In genomic region chr3:53478166-53478830, GRCh38 we compare ENCODE assay signal across 1 cellular context.
TF ChIP-seq lines count a peak whose summit lies in the region.

No MANE protein-coding gene starts in this region.

TF ChIP-seq in HepG2, 621 proteins besides CTCF, POLR2A, EP300 and RAD21 (continued from another document and continues in another):
- TF ChIP-seq, protein P1, sequence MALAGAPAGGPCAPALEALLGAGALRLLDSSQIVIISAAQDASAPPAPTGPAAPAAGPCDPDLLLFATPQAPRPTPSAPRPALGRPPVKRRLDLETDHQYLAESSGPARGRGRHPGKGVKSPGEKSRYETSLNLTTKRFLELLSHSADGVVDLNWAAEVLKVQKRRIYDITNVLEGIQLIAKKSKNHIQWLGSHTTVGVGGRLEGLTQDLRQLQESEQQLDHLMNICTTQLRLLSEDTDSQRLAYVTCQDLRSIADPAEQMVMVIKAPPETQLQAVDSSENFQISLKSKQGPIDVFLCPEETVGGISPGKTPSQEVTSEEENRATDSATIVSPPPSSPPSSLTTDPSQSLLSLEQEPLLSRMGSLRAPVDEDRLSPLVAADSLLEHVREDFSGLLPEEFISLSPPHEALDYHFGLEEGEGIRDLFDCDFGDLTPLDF (CRISPR knock-in tag; IDR thresholded peaks at IDR 0.05) = no peak
- TF ChIP-seq TARDBP (CRISPR knock-in tag; IDR thresholded peaks at IDR 0.05) (peak; percentile 69), ZNF230 (CRISPR knock-in tag; IDR thresholded peaks at IDR 0.05) (peak; percentile 82), TBP (CRISPR knock-in tag; IDR thresholded peaks at IDR 0.05) (no peak), RARG (CRISPR knock-in tag; IDR thresholded peaks at IDR 0.05; ENCODE audit: low read depth) (no peak), SALL2 (CRISPR knock-in tag; IDR thresholded peaks at IDR 0.05) (no peak), NR2F1 (CRISPR knock-in tag; IDR thresholded peaks at IDR 0.05) (peak; percentile 48 to 52; a peak in 3 of 4 replicates), MNT (IDR thresholded peaks at IDR 0.05) (no peak), ELF4 (CRISPR knock-in tag; IDR thresholded peaks at IDR 0.05; ENCODE audit: borderline replicate concordance) (no peak), STAT6 (CRISPR knock-in tag; IDR thresholded peaks at IDR 0.05; ENCODE audit: borderline replicate concordance) (no peak), THAP8 (CRISPR knock-in tag; IDR thresholded peaks at IDR 0.05; ENCODE audit: borderline replicate concordance) (no peak), ZNF232 (CRISPR knock-in tag; IDR thresholded peaks at IDR 0.05; ENCODE audit: borderline replicate concordance) (peak; percentile 12; the same call in 1 of the 2 replicates), HDAC1 (CRISPR knock-in tag; IDR thresholded peaks at IDR 0.05) (peak; percentile 64), CBX1 (IDR thresholded peaks at IDR 0.05; ENCODE audit: low read depth) (no peak), ZKSCAN8 (CRISPR knock-in tag; IDR thresholded peaks at IDR 0.05; ENCODE audit: borderline replicate concordance) (peak; percentile 90), ZNF883 (CRISPR knock-in tag; IDR thresholded peaks at IDR 0.05; ENCODE audit: not compliant biosample characterization) (no peak), SUZ12 (IDR thresholded peaks at IDR 0.05; ENCODE audit: low read depth, low read length) (no peak), NCOR1 (IDR thresholded peaks at IDR 0.05; ENCODE audit: borderline replicate concordance, low read length) (peak; percentile 97), NFYC (CRISPR knock-in tag; IDR thresholded peaks at IDR 0.05) (no peak; the same call in 1 of the 2 replicates), ZBTB37 (CRISPR knock-in tag; IDR thresholded peaks at IDR 0.05) (no peak), ZNF598 (CRISPR knock-in tag; IDR thresholded peaks at IDR 0.05; ENCODE audit: borderline replicate concordance) (no peak), CC2D1A (CRISPR knock-in tag; IDR thresholded peaks at IDR 0.05) (no peak), ZNF280B (CRISPR knock-in tag; IDR thresholded peaks at IDR 0.05; ENCODE audit: borderline replicate concordance) (no peak), U2AF1 (optimal IDR thresholded peaks at IDR 0.05; ENCODE audit: low read depth, low read length) (no peak), ZNF724P (CRISPR knock-in tag; IDR thresholded peaks at IDR 0.05; ENCODE audit: borderline replicate concordance) (no peak), NR3C1 (CRISPR knock-in tag; IDR thresholded peaks at IDR 0.05) (no peak), ZBTB8A (CRISPR knock-in tag; IDR thresholded peaks at IDR 0.05; ENCODE audit: borderline replicate concordance, low read depth) (no peak), CREB3 (CRISPR knock-in tag; IDR thresholded peaks at IDR 0.05) (peak; percentile 35; the same call in 1 of the 2 replicates), MEIS1 (CRISPR knock-in tag; IDR thresholded peaks at IDR 0.05; ENCODE audit: borderline replicate concordance) (peak; percentile 87), NFRKB (IDR thresholded peaks at IDR 0.05) (no peak), SRF (IDR thresholded peaks at IDR 0.05; ENCODE audit: low read depth, low read length) (no peak)
- TF ChIP-seq, protein P2, sequence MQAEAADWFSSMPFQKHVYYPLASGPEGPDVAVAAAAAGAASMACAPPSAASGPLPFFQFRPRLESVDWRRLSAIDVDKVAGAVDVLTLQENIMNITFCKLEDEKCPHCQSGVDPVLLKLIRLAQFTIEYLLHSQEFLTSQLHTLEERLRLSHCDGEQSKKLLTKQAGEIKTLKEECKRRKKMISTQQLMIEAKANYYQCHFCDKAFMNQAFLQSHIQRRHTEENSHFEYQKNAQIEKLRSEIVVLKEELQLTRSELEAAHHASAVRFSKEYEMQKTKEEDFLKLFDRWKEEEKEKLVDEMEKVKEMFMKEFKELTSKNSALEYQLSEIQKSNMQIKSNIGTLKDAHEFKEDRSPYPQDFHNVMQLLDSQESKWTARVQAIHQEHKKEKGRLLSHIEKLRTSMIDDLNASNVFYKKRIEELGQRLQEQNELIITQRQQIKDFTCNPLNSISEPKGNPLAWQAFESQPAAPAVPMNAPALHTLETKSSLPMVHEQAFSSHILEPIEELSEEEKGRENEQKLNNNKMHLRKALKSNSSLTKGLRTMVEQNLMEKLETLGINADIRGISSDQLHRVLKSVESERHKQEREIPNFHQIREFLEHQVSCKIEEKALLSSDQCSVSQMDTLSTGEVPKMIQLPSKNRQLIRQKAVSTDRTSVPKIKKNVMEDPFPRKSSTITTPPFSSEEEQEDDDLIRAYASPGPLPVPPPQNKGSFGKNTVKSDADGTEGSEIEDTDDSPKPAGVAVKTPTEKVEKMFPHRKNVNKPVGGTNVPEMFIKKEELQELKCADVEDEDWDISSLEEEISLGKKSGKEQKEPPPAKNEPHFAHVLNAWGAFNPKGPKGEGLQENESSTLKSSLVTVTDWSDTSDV (CRISPR knock-in tag; IDR thresholded peaks at IDR 0.05) = no peak
- TF ChIP-seq, protein P3, sequence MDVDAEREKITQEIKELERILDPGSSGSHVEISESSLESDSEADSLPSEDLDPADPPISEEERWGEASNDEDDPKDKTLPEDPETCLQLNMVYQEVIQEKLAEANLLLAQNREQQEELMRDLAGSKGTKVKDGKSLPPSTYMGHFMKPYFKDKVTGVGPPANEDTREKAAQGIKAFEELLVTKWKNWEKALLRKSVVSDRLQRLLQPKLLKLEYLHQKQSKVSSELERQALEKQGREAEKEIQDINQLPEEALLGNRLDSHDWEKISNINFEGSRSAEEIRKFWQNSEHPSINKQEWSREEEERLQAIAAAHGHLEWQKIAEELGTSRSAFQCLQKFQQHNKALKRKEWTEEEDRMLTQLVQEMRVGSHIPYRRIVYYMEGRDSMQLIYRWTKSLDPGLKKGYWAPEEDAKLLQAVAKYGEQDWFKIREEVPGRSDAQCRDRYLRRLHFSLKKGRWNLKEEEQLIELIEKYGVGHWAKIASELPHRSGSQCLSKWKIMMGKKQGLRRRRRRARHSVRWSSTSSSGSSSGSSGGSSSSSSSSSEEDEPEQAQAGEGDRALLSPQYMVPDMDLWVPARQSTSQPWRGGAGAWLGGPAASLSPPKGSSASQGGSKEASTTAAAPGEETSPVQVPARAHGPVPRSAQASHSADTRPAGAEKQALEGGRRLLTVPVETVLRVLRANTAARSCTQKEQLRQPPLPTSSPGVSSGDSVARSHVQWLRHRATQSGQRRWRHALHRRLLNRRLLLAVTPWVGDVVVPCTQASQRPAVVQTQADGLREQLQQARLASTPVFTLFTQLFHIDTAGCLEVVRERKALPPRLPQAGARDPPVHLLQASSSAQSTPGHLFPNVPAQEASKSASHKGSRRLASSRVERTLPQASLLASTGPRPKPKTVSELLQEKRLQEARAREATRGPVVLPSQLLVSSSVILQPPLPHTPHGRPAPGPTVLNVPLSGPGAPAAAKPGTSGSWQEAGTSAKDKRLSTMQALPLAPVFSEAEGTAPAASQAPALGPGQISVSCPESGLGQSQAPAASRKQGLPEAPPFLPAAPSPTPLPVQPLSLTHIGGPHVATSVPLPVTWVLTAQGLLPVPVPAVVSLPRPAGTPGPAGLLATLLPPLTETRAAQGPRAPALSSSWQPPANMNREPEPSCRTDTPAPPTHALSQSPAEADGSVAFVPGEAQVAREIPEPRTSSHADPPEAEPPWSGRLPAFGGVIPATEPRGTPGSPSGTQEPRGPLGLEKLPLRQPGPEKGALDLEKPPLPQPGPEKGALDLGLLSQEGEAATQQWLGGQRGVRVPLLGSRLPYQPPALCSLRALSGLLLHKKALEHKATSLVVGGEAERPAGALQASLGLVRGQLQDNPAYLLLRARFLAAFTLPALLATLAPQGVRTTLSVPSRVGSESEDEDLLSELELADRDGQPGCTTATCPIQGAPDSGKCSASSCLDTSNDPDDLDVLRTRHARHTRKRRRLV (CRISPR knock-in tag; IDR thresholded peaks at IDR 0.05) = no peak
- TF ChIP-seq, protein P4, sequence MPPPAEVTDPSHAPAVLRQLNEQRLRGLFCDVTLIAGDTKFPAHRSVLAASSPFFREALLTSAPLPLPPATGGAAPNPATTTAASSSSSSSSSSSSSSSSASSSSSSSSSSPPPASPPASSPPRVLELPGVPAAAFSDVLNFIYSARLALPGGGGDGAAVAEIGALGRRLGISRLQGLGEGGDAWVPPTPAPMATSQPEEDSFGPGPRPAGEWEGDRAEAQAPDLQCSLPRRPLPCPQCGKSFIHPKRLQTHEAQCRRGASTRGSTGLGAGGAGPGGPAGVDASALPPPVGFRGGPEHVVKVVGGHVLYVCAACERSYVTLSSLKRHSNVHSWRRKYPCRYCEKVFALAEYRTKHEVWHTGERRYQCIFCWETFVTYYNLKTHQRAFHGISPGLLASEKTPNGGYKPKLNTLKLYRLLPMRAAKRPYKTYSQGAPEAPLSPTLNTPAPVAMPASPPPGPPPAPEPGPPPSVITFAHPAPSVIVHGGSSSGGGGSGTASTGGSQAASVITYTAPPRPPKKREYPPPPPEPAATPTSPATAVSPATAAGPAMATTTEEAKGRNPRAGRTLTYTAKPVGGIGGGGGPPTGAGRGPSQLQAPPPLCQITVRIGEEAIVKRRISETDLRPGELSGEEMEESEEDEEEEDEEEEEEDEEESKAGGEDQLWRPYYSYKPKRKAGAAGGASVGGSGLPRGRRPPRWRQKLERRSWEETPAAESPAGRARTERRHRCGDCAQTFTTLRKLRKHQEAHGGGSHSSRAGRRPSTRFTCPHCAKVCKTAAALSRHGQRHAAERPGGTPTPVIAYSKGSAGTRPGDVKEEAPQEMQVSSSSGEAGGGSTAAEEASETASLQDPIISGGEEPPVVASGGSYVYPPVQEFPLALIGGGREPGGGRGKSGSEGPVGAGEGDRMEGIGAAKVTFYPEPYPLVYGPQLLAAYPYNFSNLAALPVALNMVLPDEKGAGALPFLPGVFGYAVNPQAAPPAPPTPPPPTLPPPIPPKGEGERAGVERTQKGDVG (CRISPR knock-in tag; IDR thresholded peaks at IDR 0.05; ENCODE audit: borderline replicate concordance) = no peak
- TF ChIP-seq, protein P5, sequence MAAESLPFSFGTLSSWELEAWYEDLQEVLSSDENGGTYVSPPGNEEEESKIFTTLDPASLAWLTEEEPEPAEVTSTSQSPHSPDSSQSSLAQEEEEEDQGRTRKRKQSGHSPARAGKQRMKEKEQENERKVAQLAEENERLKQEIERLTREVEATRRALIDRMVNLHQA (CRISPR knock-in tag; IDR thresholded peaks at IDR 0.05) = no peak
